ENCODE assay signal across 6 cellular contexts in genomic region chr16:21153124-21153729, GRCh38. TPM values are rescaled to one million over a fixed set of nuclear protein-coding genes. Genes with fewer than 3 reads are reported as not detected.
"Had no signal": no experiment of that assay in that cellular context is flagged by ENCODE, and none has a peak within 500 bp of the region (broad histone marks: within the 10 kb centered on the region; RNA-seq: fewer than 3 reads in every experiment).

No MANE protein-coding gene starts in this region.

RNA-seq across cellular contexts. Expression of gene DNAH3, which starts 2.6 kb away (rescaled TPM):
- total RNA-seq: MCF 10A had no signal
- polyA plus RNA-seq: SK-N-SH had no signal

RNA-seq across cellular contexts. Expression of gene ZP2, which starts 58.1 kb away (rescaled TPM):
- total RNA-seq: LHCN-M2, MCF 10A, PC-3, Right ventricle myocardium superior, SJSA1 had no signal
- polyA plus RNA-seq: SK-N-SH had no signal
